In genomic region chr7:92343719-92344118, GRCh38 we compare ENCODE assay signal across 17 cellular contexts.
DNase-seq lines count a peak whose midpoint lies in the region; ATAC-seq, FAIRE-seq and TF ChIP-seq lines count a peak whose summit lies in the region.
"Had no signal": no experiment of that assay in that cellular context is flagged by ENCODE, and none has a peak within 500 bp of the region (broad histone marks: within the 10 kb centered on the region; RNA-seq: fewer than 3 reads in every experiment).

No MANE protein-coding gene starts in this region.

- H3K36me3 ChIP-seq in tibial nerve (peaks cover 0 to 35% (median 0%) of the 10 kb centered on the region in 3 donors), breast epithelium (no peaks in the 10 kb centered on the region), spleen (peaks cover 0 to 64% (median 21%) of the 10 kb centered on the region in 6 donors)

- POLR2A ChIA-PET in A549 (lab: Yijun Ruan, JAX): no interaction called here

- intact Hi-C loops in breast epithelium (cut with DNase I; ENCODE audit: low total_unique reads): no loop called here
- intact Hi-C loops in spleen (cut with DNase I; ENCODE audit: low total_unique reads): no loop called here

- no peaks in the 10 kb centered on the region for H3K9me3 Mint-ChIP-seq in stimulated activated memory B cell treated with anti-CD40 and anti-IgM and Interleukin-4, amounts not matched to agents 10 μg/mL and 1 μg/mL and 100 μg/mL, for 72 hours
- H3K9me3 Mint-ChIP-seq: CD14-positive monocyte, H9 had no signal

- H3K9me3 ChIP-seq in A549 (no peaks in the 10 kb centered on the region), tibial nerve (no peaks in the 10 kb centered on the region), breast epithelium (no peaks in the 10 kb centered on the region), spleen (no peaks in the 10 kb centered on the region)

- no peaks in the 10 kb centered on the region for H3K27me3 Mint-ChIP-seq in stimulated activated memory B cell treated with anti-CD40 and anti-IgM and Interleukin-4, amounts not matched to agents 10 μg/mL and 1 μg/mL and 100 μg/mL, for 72 hours

- 92% methylated on average over 3 of the region's 3 CpGs for WGBS in A549 (ENCODE audit: missing lambda C conversion rate)
- 73 to 77% methylated on average over 3 of the region's 3 CpGs for WGBS in tibial nerve, 2 donors
- 93 to 98% (median 95%) methylated on average over 3 of the region's 3 CpGs for WGBS in spleen, 5 donors

- no peak for FAIRE-seq in A549 (lab: Jason Lieb, UNC)
- FAIRE-seq: RCC 7860 had no signal

- ATAC-seq in A549: no peak
- ATAC-seq in stimulated activated memory B cell treated with anti-CD40 and anti-IgM and Interleukin-4, amounts not matched to agents 10 μg/mL and 1 μg/mL and 100 μg/mL, for 72 hours: no peak

- H3K4me2 ChIP-seq in A549: no peak overlapping the region

- CTCF ChIA-PET in A549 (lab: Yijun Ruan, JAX): no interaction called here

- H3K4me1 ChIP-seq in A549 (no peaks in the 10 kb centered on the region), tibial nerve (no peaks in the 10 kb centered on the region), breast epithelium (no peaks in the 10 kb centered on the region), spleen (no peaks in the 10 kb centered on the region)

- H3K4me3 ChIP-seq in A549 (no peak overlapping the region), fibroblast of pulmonary artery (replicated peaks; ENCODE audit: low read depth, low read length) (no peak overlapping the region), tibial nerve (no peak overlapping the region), breast epithelium (no peak overlapping the region), spleen (no peak overlapping the region)

- DNase-seq in A549 (ENCODE audit: low read depth in 1 of 2, low spot score in 1 of 2) (no peak), HS-27A (ENCODE audit: low read depth) (peak; percentile 7), amniotic epithelial cell (ENCODE audit: low read depth) (peak; percentile 8), fibroblast of pulmonary artery (ENCODE audit: low read depth) (peak; percentile 3), tibial nerve (ENCODE audit: low spot score in 2 of 2) (no peak), breast epithelium (ENCODE audit: low spot score in 2 of 2) (no peak), spleen (no peak)
- DNase-seq: AML-193, H9, KBM-7, NCI-H1436 treated with DMSO at 0.1 percent for 48 hours, NCI-H2029 treated with DMSO at 0.1 percent for 48 hours, NCI-H774, Right ventricle myocardium superior had no signal

- H3K27ac Mint-ChIP-seq in stimulated activated memory B cell treated with anti-CD40 and anti-IgM and Interleukin-4, amounts not matched to agents 10 μg/mL and 1 μg/mL and 100 μg/mL, for 72 hours: no peak overlapping the region

- TF ChIP-seq POLR2A in A549 (IDR thresholded peaks at IDR 0.05; ENCODE audit: low read length) (no peak), tibial nerve (IDR thresholded peaks at IDR 0.05) (no peak), breast epithelium (IDR thresholded peaks at IDR 0.05) (no peak), spleen (IDR thresholded peaks at IDR 0.05) (no peak)

- TF ChIP-seq CTCF in A549 (IDR thresholded peaks at IDR 0.05) (no peak), fibroblast of pulmonary artery (IDR thresholded peaks at IDR 0.05; ENCODE audit: low read length, missing control alignments) (no peak), tibial nerve (IDR thresholded peaks at IDR 0.05) (no peak), breast epithelium (IDR thresholded peaks at IDR 0.05) (no peak), spleen (IDR thresholded peaks at IDR 0.05 in 8 of 11, conservative IDR thresholded peaks at IDR 0.05 in 3 of 11) (no peak)

- TF ChIP-seq RAD21 in A549 (conservative IDR thresholded peaks at IDR 0.05 in 1 of 2, IDR thresholded peaks at IDR 0.05 in 1 of 2): no peak

- no peaks in the 10 kb centered on the region for H3K27me3 ChIP-seq in tibial nerve
- no peaks in the 10 kb centered on the region for H3K27me3 ChIP-seq in breast epithelium
- no peaks in the 10 kb centered on the region for H3K27me3 ChIP-seq in spleen (replicated peaks in 1 of 7)

- peaks cover 33% of the 10 kb centered on the region for H3K36me3 Mint-ChIP-seq in stimulated activated memory B cell treated with anti-CD40 and anti-IgM and Interleukin-4, amounts not matched to agents 10 μg/mL and 1 μg/mL and 100 μg/mL, for 72 hours

- no peak overlapping the region for H3K4me3 Mint-ChIP-seq in stimulated activated memory B cell treated with anti-CD40 and anti-IgM and Interleukin-4, amounts not matched to agents 10 μg/mL and 1 μg/mL and 100 μg/mL, for 72 hours
- H3K4me3 Mint-ChIP-seq: CD14-positive monocyte, H9 had no signal

- no peak overlapping the region for H3K27ac ChIP-seq in A549
- no peak overlapping the region for H3K27ac ChIP-seq in tibial nerve
- H3K27ac ChIP-seq in breast epithelium: no peak overlapping the region
- H3K27ac ChIP-seq in spleen: no peak overlapping the region

- TF ChIP-seq EP300 in A549 (IDR thresholded peaks at IDR 0.05) (no peak), tibial nerve (IDR thresholded peaks at IDR 0.05) (no peak)

- no peaks in the 10 kb centered on the region for H3K4me1 Mint-ChIP-seq in stimulated activated memory B cell treated with anti-CD40 and anti-IgM and Interleukin-4, amounts not matched to agents 10 μg/mL and 1 μg/mL and 100 μg/mL, for 72 hours
- H3K4me1 Mint-ChIP-seq: CD14-positive monocyte had no signal

TF ChIP-seq in A549, 52 proteins besides CTCF, POLR2A, EP300 and RAD21:
- TF ChIP-seq MAFK (IDR thresholded peaks at IDR 0.05; ENCODE audit: partially characterized antibody): peak; percentile 80
- no peak for TF ChIP-seq HMGXB4 (CRISPR knock-in tag; IDR thresholded peaks at IDR 0.05; ENCODE audit: borderline replicate concordance)

Comparison
In these comparisons a context has a peak if more than half of its experiments do, and no peak if none do; other contexts are left out.
1. DNase-seq: peak in HS-27A (single experiment), amniotic epithelial cell (single experiment) and fibroblast of pulmonary artery (single experiment); none in A549 (0 of 2), tibial nerve (0 of 2), breast epithelium (0 of 2) and spleen (single experiment).